1 cellular context compared by ENCODE assay signal in the genomic region with DNA sequence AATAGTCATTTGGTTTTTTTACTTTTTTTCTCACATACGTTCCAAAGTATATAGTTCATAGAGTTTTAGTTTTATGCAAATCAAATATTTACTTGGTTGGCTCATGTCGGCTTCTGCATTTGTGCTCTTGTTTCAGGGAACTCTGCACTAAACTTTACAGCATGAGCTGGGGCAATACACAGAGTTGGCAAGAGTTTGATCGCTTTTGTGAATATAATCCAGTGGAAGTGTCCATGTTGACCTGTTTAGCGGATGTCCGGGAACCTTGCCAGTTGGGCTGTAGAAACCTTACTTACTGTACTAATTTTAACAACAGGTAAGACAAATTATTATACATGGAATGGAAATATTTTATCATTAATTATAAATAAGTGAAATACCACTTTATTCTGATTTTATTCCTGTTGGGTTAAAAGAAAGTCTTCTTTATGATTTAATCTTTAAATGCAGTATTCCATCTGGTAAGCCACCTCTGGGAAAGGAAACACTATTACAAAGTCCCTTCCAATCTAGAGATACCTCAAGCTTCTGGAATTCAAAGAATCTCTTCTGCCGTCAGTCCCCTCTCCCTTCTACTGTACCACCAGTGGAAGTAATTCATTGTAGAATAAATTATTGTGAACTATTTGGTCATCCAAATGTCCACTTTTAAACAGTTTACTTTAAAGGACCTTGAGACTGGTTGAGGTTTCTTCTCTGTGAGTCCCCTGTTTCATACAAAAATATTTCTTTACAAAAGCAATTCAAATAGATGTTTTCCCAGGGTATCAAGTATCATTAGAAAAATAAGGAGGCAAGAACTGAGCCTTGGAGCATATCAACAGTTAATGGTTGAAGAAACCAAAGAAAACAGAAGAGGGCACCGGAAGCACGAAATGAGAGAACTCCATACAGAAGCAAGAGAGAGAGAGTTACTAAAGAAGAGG.
TF ChIP-seq lines count a peak whose summit lies in the region.

No MANE protein-coding gene starts in this region.

TF ChIP-seq in GM23338, 12 proteins besides CTCF, POLR2A, EP300 and RAD21 (continued from another document):
- TF ChIP-seq, protein P1, sequence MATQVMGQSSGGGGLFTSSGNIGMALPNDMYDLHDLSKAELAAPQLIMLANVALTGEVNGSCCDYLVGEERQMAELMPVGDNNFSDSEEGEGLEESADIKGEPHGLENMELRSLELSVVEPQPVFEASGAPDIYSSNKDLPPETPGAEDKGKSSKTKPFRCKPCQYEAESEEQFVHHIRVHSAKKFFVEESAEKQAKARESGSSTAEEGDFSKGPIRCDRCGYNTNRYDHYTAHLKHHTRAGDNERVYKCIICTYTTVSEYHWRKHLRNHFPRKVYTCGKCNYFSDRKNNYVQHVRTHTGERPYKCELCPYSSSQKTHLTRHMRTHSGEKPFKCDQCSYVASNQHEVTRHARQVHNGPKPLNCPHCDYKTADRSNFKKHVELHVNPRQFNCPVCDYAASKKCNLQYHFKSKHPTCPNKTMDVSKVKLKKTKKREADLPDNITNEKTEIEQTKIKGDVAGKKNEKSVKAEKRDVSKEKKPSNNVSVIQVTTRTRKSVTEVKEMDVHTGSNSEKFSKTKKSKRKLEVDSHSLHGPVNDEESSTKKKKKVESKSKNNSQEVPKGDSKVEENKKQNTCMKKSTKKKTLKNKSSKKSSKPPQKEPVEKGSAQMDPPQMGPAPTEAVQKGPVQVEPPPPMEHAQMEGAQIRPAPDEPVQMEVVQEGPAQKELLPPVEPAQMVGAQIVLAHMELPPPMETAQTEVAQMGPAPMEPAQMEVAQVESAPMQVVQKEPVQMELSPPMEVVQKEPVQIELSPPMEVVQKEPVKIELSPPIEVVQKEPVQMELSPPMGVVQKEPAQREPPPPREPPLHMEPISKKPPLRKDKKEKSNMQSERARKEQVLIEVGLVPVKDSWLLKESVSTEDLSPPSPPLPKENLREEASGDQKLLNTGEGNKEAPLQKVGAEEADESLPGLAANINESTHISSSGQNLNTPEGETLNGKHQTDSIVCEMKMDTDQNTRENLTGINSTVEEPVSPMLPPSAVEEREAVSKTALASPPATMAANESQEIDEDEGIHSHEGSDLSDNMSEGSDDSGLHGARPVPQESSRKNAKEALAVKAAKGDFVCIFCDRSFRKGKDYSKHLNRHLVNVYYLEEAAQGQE (IDR thresholded peaks at IDR 0.05; ENCODE audit: unreplicated experiment), result no peak
- TF ChIP-seq JUNB (IDR thresholded peaks at IDR 0.05; ENCODE audit: unreplicated experiment) (no peak), ZNF331 (CRISPR knock-in tag; IDR thresholded peaks at IDR 0.05; ENCODE audit: low read depth) (no peak), STAT1 (IDR thresholded peaks at IDR 0.05; ENCODE audit: unreplicated experiment) (no peak), POLR2AphosphoS5 (IDR thresholded peaks at IDR 0.05; ENCODE audit: low read depth) (no peak), ZNF114 (CRISPR knock-in tag; IDR thresholded peaks at IDR 0.05) (no peak), EZH2 (IDR thresholded peaks at IDR 0.05; ENCODE audit: low read depth, unreplicated experiment) (no peak)
- TF ChIP-seq, protein P2, sequence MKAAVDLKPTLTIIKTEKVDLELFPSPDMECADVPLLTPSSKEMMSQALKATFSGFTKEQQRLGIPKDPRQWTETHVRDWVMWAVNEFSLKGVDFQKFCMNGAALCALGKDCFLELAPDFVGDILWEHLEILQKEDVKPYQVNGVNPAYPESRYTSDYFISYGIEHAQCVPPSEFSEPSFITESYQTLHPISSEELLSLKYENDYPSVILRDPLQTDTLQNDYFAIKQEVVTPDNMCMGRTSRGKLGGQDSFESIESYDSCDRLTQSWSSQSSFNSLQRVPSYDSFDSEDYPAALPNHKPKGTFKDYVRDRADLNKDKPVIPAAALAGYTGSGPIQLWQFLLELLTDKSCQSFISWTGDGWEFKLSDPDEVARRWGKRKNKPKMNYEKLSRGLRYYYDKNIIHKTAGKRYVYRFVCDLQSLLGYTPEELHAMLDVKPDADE (IDR thresholded peaks at IDR 0.05), result no peak
TF ChIP-seq in GM23338: peak in this region for 0.
